Comparison of ENCODE assay signal across 7 cellular contexts in genomic region chr12:26028953-26029740, GRCh38.
DNase-seq lines count a peak whose midpoint lies in the region; ATAC-seq and TF ChIP-seq lines count a peak whose summit lies in the region.

No MANE protein-coding gene starts in this region.

- H3K9me2 ChIP-seq in DOHH2 (replicated peaks; ENCODE audit: control insufficient read depth, low read length) (no peaks in the 10 kb centered on the region), SK-N-SH (no peaks in the 10 kb centered on the region)

- CTCF ChIA-PET in SK-N-SH (lab: Yijun Ruan, JAX) = interaction anchor here (0.5 to 2.3 kb wide), 27 partner anchors 9 to 641 kb away, joined by 3 to 18 read pairs (median 4); partner anchors contain the start of gene RASSF8

- H4K20me1 ChIP-seq in DOHH2 (ENCODE audit: control insufficient read depth, insufficient read depth, low read depth, low read length) = no peaks in the 10 kb centered on the region
- peaks cover 28% of the 10 kb centered on the region for H4K20me1 ChIP-seq in SK-N-SH (ENCODE audit: insufficient read depth)
- H4K20me1 ChIP-seq in osteoblast (ENCODE audit: insufficient read depth, low read length) = peaks cover 4% of the 10 kb centered on the region

- H3K4me3 ChIP-seq in DOHH2 (ENCODE audit: low read length) = no peak overlapping the region
- no peak overlapping the region; a peak in 1 of 4 replicates for H3K4me3 ChIP-seq in SK-N-SH (ENCODE audit: low read depth in 2 of 2, low read length in 1 of 2)
- H3K4me3 ChIP-seq in fibroblast of the aortic adventitia (ENCODE audit: low read depth, low read length) = no peak overlapping the region
- H3K4me3 ChIP-seq in osteoblast (ENCODE audit: insufficient read depth, low read length) = no peak overlapping the region

- ATAC-seq in HG03139 (IDR thresholded peaks at IDR 0.05; ENCODE audit: unreplicated experiment) = no peak

- peak; percentile 72 for TF ChIP-seq CTCF in DOHH2 (IDR thresholded peaks at IDR 0.05; ENCODE audit: low read depth, low read length, poor library complexity, severe bottlenecking)
- TF ChIP-seq CTCF in SK-N-SH (IDR thresholded peaks at IDR 0.05) = peak; percentile 94
- peak; percentile 75 for TF ChIP-seq CTCF in fibroblast of the aortic adventitia (IDR thresholded peaks at IDR 0.05; ENCODE audit: insufficient read depth, low read length)
- TF ChIP-seq CTCF in osteoblast (IDR thresholded peaks at IDR 0.05; ENCODE audit: extremely low read depth, low read depth, low read length) = peak; percentile 86

- POLR2A ChIA-PET in SK-N-SH (lab: Yijun Ruan, JAX) = interaction anchor here (0.5 kb wide), 1 partner anchor 1082 kb away, joined by 3 read pairs; no protein-coding TSS in a partner anchor

- H3K36me3 ChIP-seq in DOHH2 (ENCODE audit: control insufficient read depth, low read length) = no peaks in the 10 kb centered on the region
- peaks cover 0 to 7% of the 10 kb centered on the region in 2 experiments for H3K36me3 ChIP-seq in SK-N-SH (replicated peaks in 1 of 2; ENCODE audit: control insufficient read depth in 1 of 2, insufficient read depth in 2 of 2, low read length in 1 of 2)
- no peaks in the 10 kb centered on the region for H3K36me3 ChIP-seq in osteoblast (ENCODE audit: insufficient read depth, low read length)

- no peak overlapping the region for H3K4me2 ChIP-seq in DOHH2 (ENCODE audit: low read length)
- no peak overlapping the region for H3K4me2 ChIP-seq in SK-N-SH
- H3K4me2 ChIP-seq in osteoblast (ENCODE audit: insufficient read depth, low read length) = peak overlapping the region; percentile 49

- no peak overlapping the region for H3K27ac ChIP-seq in DOHH2 (ENCODE audit: low read depth, low read length)
- peak overlapping the region; percentile 54 to 68 for H3K27ac ChIP-seq in SK-N-SH (ENCODE audit: low read depth in 2 of 2, low read length in 1 of 2)
- peak overlapping the region; percentile 58 for H3K27ac ChIP-seq in osteoblast (ENCODE audit: low read depth, low read length)

- 49% methylated on average over 4 of the region's 4 CpGs for WGBS in SK-N-SH (ENCODE audit: low lambda C conversion rate)

- TF ChIP-seq EP300 in SK-N-SH (IDR thresholded peaks at IDR 0.05; ENCODE audit: borderline replicate concordance in 1 of 2, low read depth in 1 of 2, low read length in 1 of 2) = no peak

- DNase-seq in HS-5 (ENCODE audit: low read depth) (peak; percentile 41), SK-N-SH (peak; percentile 52), fibroblast of the aortic adventitia (ENCODE audit: low read depth) (peak; percentile 85), osteoblast (ENCODE audit: insufficient read length, low spot score, missing footprints) (no peak), GF-D8 (lab: John Stamatoyannopoulos, UW) (no peak)

- H3F3A ChIP-seq in DOHH2 (ENCODE audit: control insufficient read depth, insufficient read depth) (no peaks in the 10 kb centered on the region), SK-N-SH (replicated peaks; ENCODE audit: insufficient read depth) (peaks cover 11% of the 10 kb centered on the region)

- TF ChIP-seq RAD21 in SK-N-SH (IDR thresholded peaks at IDR 0.05; ENCODE audit: low read length) = peak; percentile 88

- H3K27me3 ChIP-seq in DOHH2 (ENCODE audit: control insufficient read depth, low read length) (peaks cover 21% of the 10 kb centered on the region), SK-N-SH (ENCODE audit: insufficient read depth) (no peaks in the 10 kb centered on the region), osteoblast (ENCODE audit: insufficient read depth, low read length) (no peaks in the 10 kb centered on the region)

- no peak overlapping the region for H2AFZ ChIP-seq in SK-N-SH (ENCODE audit: low read depth)
- H2AFZ ChIP-seq in osteoblast (ENCODE audit: low read length) = no peak overlapping the region

- no peak overlapping the region; the same call in 1 of the 2 replicates for H3K9ac ChIP-seq in SK-N-SH

- H3K79me2 ChIP-seq in DOHH2 (ENCODE audit: control insufficient read depth, low read length) (no peaks in the 10 kb centered on the region), SK-N-SH (ENCODE audit: insufficient read depth) (peaks cover 97% of the 10 kb centered on the region), osteoblast (ENCODE audit: insufficient read depth, low read length) (peaks cover 91% of the 10 kb centered on the region)

- H3K9me3 ChIP-seq in DOHH2 (ENCODE audit: control insufficient read depth, insufficient read depth, low read length) = no peaks in the 10 kb centered on the region
- H3K9me3 ChIP-seq in SK-N-SH = no peaks in the 10 kb centered on the region
- no peaks in the 10 kb centered on the region for H3K9me3 ChIP-seq in osteoblast (ENCODE audit: low read depth, low read length)

- no peaks in the 10 kb centered on the region for H3K4me1 ChIP-seq in DOHH2 (ENCODE audit: control insufficient read depth, low read length)
- H3K4me1 ChIP-seq in SK-N-SH (ENCODE audit: control insufficient read depth in 1 of 2, insufficient read depth in 2 of 2, low read depth in 1 of 2, low read length in 1 of 2) = peaks cover 19 to 23% of the 10 kb centered on the region in 2 experiments; a peak in 3 of 4 replicates
- H3K4me1 ChIP-seq in osteoblast (ENCODE audit: insufficient read depth, low read length) = peaks cover 52% of the 10 kb centered on the region

TF ChIP-seq in SK-N-SH, 30 proteins besides CTCF, POLR2A, EP300 and RAD21:
- TF ChIP-seq ELF1 (IDR thresholded peaks at IDR 0.05) (no peak), SMC3 (IDR thresholded peaks at IDR 0.05; ENCODE audit: low read depth, low read length) (peak; percentile 76)

Comparison
In these comparisons a context has a peak if more than half of its experiments do, and no peak if none do; other contexts are left out.
1. DNase-seq: peak in HS-5 (single experiment), SK-N-SH (single experiment) and fibroblast of the aortic adventitia (single experiment); none in osteoblast (single experiment) and GF-D8 (single experiment).
2. Peak in every context shown above with its lines, with median percentiles within 50 percentile points of each other: CTCF ChIP-seq.